In genomic region chr5:160311491-160312138, GRCh38 we compare ENCODE assay signal across 8 cellular contexts. TPM values are rescaled to one million over a fixed set of nuclear protein-coding genes. Genes with fewer than 3 reads are reported as not detected.
A peak's percentile ranks its signal among the peaks of the same experiment; 100 is the strongest.
DNase-seq lines count a peak whose midpoint lies in the region; ATAC-seq and TF ChIP-seq lines count a peak whose summit lies in the region.

No MANE protein-coding gene starts in this region.

- no peak for TF ChIP-seq CTCF in CD8-positive, alpha-beta T cell (IDR thresholded peaks at IDR 0.05)
- no peak for TF ChIP-seq CTCF in adrenal gland (IDR thresholded peaks at IDR 0.05)

- H3K36me3 Mint-ChIP-seq in CD8-positive, alpha-beta T cell: no peaks in the 10 kb centered on the region

- CTCF ChIA-PET in CD8-positive, alpha-beta T cell (lab: Charles Lee): interaction anchor here (1.3 kb wide), 1 partner anchor 12 kb away, joined by 3 read pairs; no protein-coding TSS in a partner anchor

- peaks cover 57% of the 10 kb centered on the region for H3K27me3 Mint-ChIP-seq in CD8-positive, alpha-beta T cell (ENCODE audit: low read depth)

- H3K4me1 ChIP-seq in CD8-positive, alpha-beta T cell (ENCODE audit: insufficient read depth, low read length): no peaks in the 10 kb centered on the region
- H3K4me1 ChIP-seq in adrenal gland (replicated peaks in 1 of 2): peaks cover 0 to 6% of the 10 kb centered on the region in 2 donors
- peaks cover 14% of the 10 kb centered on the region for H3K4me1 ChIP-seq in stomach smooth muscle (ENCODE audit: control insufficient read depth, insufficient read depth, low read length)

- peaks cover 7% of the 10 kb centered on the region for H3K4me1 Mint-ChIP-seq in CD8-positive, alpha-beta T cell (ENCODE audit: low read depth)

- no peak for TF ChIP-seq POLR2A in adrenal gland (IDR thresholded peaks at IDR 0.05)

- H3K4me3 Mint-ChIP-seq in CD8-positive, alpha-beta T cell: peak overlapping the region; percentile 30

- H3K27ac ChIP-seq in CD8-positive, alpha-beta T cell (ENCODE audit: low read depth, low read length): no peak overlapping the region
- H3K27ac ChIP-seq in adrenal gland: peak overlapping the region in 4 of 5 donors; percentile 39 to 79 (median 75)
- no peak overlapping the region for H3K27ac ChIP-seq in stomach smooth muscle (ENCODE audit: low read length)

- ATAC-seq in CD8-positive, alpha-beta T cell: no peak
- ATAC-seq in HG03439 (IDR thresholded peaks at IDR 0.05; ENCODE audit: unreplicated experiment): no peak

- no peak overlapping the region for H3K9ac ChIP-seq in stomach smooth muscle (ENCODE audit: low read length in 2 of 2)

- H3K9me3 Mint-ChIP-seq in CD8-positive, alpha-beta T cell: no peaks in the 10 kb centered on the region

- peaks cover 5% of the 10 kb centered on the region for H3K27me3 ChIP-seq in CD8-positive, alpha-beta T cell (ENCODE audit: insufficient read depth, low read length)
- H3K27me3 ChIP-seq in H7 (ENCODE audit: control insufficient read depth, insufficient read depth, low read length) (no peaks in the 10 kb centered on the region), adrenal gland (no peaks in the 10 kb centered on the region), stomach smooth muscle (ENCODE audit: control insufficient read depth in 1 of 2, insufficient read depth in 2 of 2, low read length in 2 of 2) (peaks cover 13 to 20% of the 10 kb centered on the region in 2 donors)

- H3K27ac Mint-ChIP-seq in CD8-positive, alpha-beta T cell: no peak overlapping the region

- 3 to 14% (median 8%) methylated on average over 10 to 45 of the region's 45 CpGs for WGBS in adrenal gland, 4 donors

- no peak for DNase-seq in CD8-positive, alpha-beta T cell
- DNase-seq in H7: peak; percentile 62
- peak; percentile 37 to 60 (median 47) for DNase-seq in adrenal gland
- peak; percentile 40 for DNase-seq in iris pigment epithelial cell (ENCODE audit: low read depth)
- no peak for DNase-seq in GDM1 (lab: John Stamatoyannopoulos, UW)
- no peak for DNase-seq in amniotic stem cell (lab: John Stamatoyannopoulos, UW)

- no peaks in the 10 kb centered on the region for H3K9me3 ChIP-seq in CD8-positive, alpha-beta T cell (ENCODE audit: low read length)
- H3K9me3 ChIP-seq in adrenal gland (replicated peaks in 1 of 3): no peaks in the 10 kb centered on the region
- H3K9me3 ChIP-seq in stomach smooth muscle (ENCODE audit: control insufficient read depth in 2 of 2, low read length in 2 of 2): no peaks in the 10 kb centered on the region

- no peak overlapping the region for H3K4me3 ChIP-seq in CD8-positive, alpha-beta T cell (ENCODE audit: low read depth, low read length)
- peak overlapping the region; percentile 86 for H3K4me3 ChIP-seq in H7 (ENCODE audit: insufficient read depth, low read depth, low read length)
- peak overlapping the region in 3 of 4 donors; percentile 74 to 88 (median 74) for H3K4me3 ChIP-seq in adrenal gland
- peak overlapping the region; percentile 42 to 75 for H3K4me3 ChIP-seq in stomach smooth muscle (ENCODE audit: low read length in 2 of 2)

- POLR2A ChIA-PET in CD8-positive, alpha-beta T cell (lab: Charles Lee): no interaction called here

- intact Hi-C loops in CD8-positive, alpha-beta T cell (cut with DNase I, micrococcal nuclease): no loop called here
- intact Hi-C loops in adrenal gland (cut with DNase I): no loop called here

- H3K36me3 ChIP-seq in CD8-positive, alpha-beta T cell (ENCODE audit: insufficient read depth, low read length): no peaks in the 10 kb centered on the region
- H3K36me3 ChIP-seq in H7 (replicated peaks; ENCODE audit: control insufficient read depth, insufficient read depth, low read length): peaks cover 7% of the 10 kb centered on the region
- no peaks in the 10 kb centered on the region for H3K36me3 ChIP-seq in adrenal gland (replicated peaks in 1 of 2)
- no peaks in the 10 kb centered on the region for H3K36me3 ChIP-seq in stomach smooth muscle (ENCODE audit: control insufficient read depth in 2 of 2, insufficient read depth in 2 of 2, low read length in 2 of 2)

RNA-seq across cellular contexts. Expression of gene CCNJL, which starts 0.7 kb away (rescaled TPM):
- not detected for total RNA-seq in CD8-positive, alpha-beta T cell
- total RNA-seq in H7 (2014; rRNA removed; shearing (Covaris generic)): 17.8 and 20.9 TPM in 2 replicates
- 10 to 100 TPM in 1 of 8 donors, 1 to 10 TPM in 7; 3.9 to 10.6 (median 5.3) TPM for total RNA-seq in adrenal gland
- polyA plus RNA-seq in adrenal gland: 1 to 10 TPM; 1.7 to 3.3 (median 2.0) TPM

RNA-seq across cellular contexts. Expression of gene C1QTNF2, which starts 58.8 kb away (rescaled TPM):
- not detected for total RNA-seq in CD8-positive, alpha-beta T cell
- 0.04 TPM in 1 of 2 replicates, not detected in the other for total RNA-seq in H7 (2014; rRNA removed; shearing (Covaris generic))
- 1 to 10 TPM in 1 of 8 donors, under 1 TPM in 6, not detected in 1; 0.11 to 1.8 (median 0.52) TPM for total RNA-seq in adrenal gland
- polyA plus RNA-seq in adrenal gland: 1 to 10 TPM in 2 of 3 donors, under 1 TPM in 1; 0.24 to 1.2 (median 1.0) TPM

Comparison
In these comparisons a context has a peak if more than half of its experiments do, and no peak if none do; other contexts are left out.
1. DNase-seq: peak in H7 (single experiment), adrenal gland (7 of 7) and iris pigment epithelial cell (single experiment); none in CD8-positive, alpha-beta T cell (0 of 7), GDM1 (single experiment) and amniotic stem cell (single experiment).
2. H3K27ac ChIP-seq: peak in adrenal gland (4 of 5); none in CD8-positive, alpha-beta T cell (single experiment) and stomach smooth muscle (single experiment).
3. RNA of gene CCNJL, which starts 0.7 kb away (total RNA-seq): 17.8 to 20.9 TPM in H7 and 3.9 to 10.6 TPM in adrenal gland; not detected in CD8-positive, alpha-beta T cell; every median in the first group is over 4 times any median in the second.